Comparison of ENCODE assay signal across 11 cellular contexts in genomic region chr7:823639-824038, GRCh38. TPM values are rescaled to one million over a fixed set of nuclear protein-coding genes. Genes with fewer than 3 reads are reported as not detected.
DNase-seq lines count a peak whose midpoint lies in the region; ATAC-seq and TF ChIP-seq lines count a peak whose summit lies in the region.
"Had no signal": no experiment of that assay in that cellular context is flagged by ENCODE, and none has a peak within 500 bp of the region (broad histone marks: within the 10 kb centered on the region; RNA-seq: fewer than 3 reads in every experiment).

No MANE protein-coding gene starts in this region.

- H3K9ac ChIP-seq in liver (ENCODE audit: low read depth in 1 of 2, low read length in 2 of 2) (no peak overlapping the region), stomach smooth muscle (ENCODE audit: low read length in 2 of 2) (no peak overlapping the region)

- no peak overlapping the region for H3K4me3 ChIP-seq in breast epithelium
- H3K4me3 ChIP-seq in liver (ENCODE audit: low read depth in 1 of 3, low read length in 3 of 3), result no peak overlapping the region
- no peak overlapping the region for H3K4me3 ChIP-seq in stomach smooth muscle (ENCODE audit: low read length in 2 of 2)

- no peaks in the 10 kb centered on the region for H3K27me3 ChIP-seq in breast epithelium
- H3K27me3 ChIP-seq in liver (ENCODE audit: control insufficient read depth in 4 of 4, insufficient read depth in 4 of 4, low read length in 3 of 4), result no peaks in the 10 kb centered on the region
- H3K27me3 ChIP-seq in stomach smooth muscle (ENCODE audit: control insufficient read depth in 1 of 2, insufficient read depth in 2 of 2, low read length in 2 of 2), result no peaks in the 10 kb centered on the region

- 66% methylated on average over 9 of the region's 9 CpGs for WGBS in liver

- H3K27ac ChIP-seq in breast epithelium (peak overlapping the region; percentile 64 to 73), liver (ENCODE audit: low read depth in 1 of 2, low read length in 2 of 2) (peak overlapping the region; percentile 14 to 30), stomach smooth muscle (ENCODE audit: low read length) (peak overlapping the region; percentile 58)
- H3K27ac ChIP-seq: 22Rv1 had no signal

- H3K9me3 ChIP-seq in breast epithelium (no peaks in the 10 kb centered on the region), liver (ENCODE audit: control insufficient read depth in 4 of 4, low read length in 3 of 4) (no peaks in the 10 kb centered on the region), stomach smooth muscle (ENCODE audit: control insufficient read depth in 2 of 2, low read length in 2 of 2) (no peaks in the 10 kb centered on the region)

- intact Hi-C loops in breast epithelium (cut with DNase I; ENCODE audit: low total_unique reads), result no loop called here

- H3K36me3 ChIP-seq in breast epithelium (no peaks in the 10 kb centered on the region), liver (ENCODE audit: control insufficient read depth in 4 of 4, insufficient read depth in 3 of 4, low read depth in 1 of 4, low read length in 3 of 4) (no peaks in the 10 kb centered on the region), stomach smooth muscle (ENCODE audit: control insufficient read depth in 2 of 2, insufficient read depth in 2 of 2, low read length in 2 of 2) (peaks cover 3 to 6% of the 10 kb centered on the region in 2 donors)

- no peak for TF ChIP-seq CTCF in breast epithelium (IDR thresholded peaks at IDR 0.05)
- no peak for TF ChIP-seq CTCF in liver (IDR thresholded peaks at IDR 0.05; ENCODE audit: low read depth, low read length, missing input control)

- no peak for TF ChIP-seq RAD21 in liver (IDR thresholded peaks at IDR 0.05)

- H3K4me1 ChIP-seq in breast epithelium, result peaks cover 0 to 16% of the 10 kb centered on the region in 2 donors
- H3K4me1 ChIP-seq in liver (ENCODE audit: control insufficient read depth in 4 of 4, insufficient read depth in 4 of 4, low read length in 3 of 4), result peaks cover 4 to 52% (median 35%) of the 10 kb centered on the region in 4 donors
- peaks cover 53% of the 10 kb centered on the region for H3K4me1 ChIP-seq in stomach smooth muscle (ENCODE audit: control insufficient read depth, insufficient read depth, low read length)

- no peak for ATAC-seq in HG03342 (IDR thresholded peaks at IDR 0.05; ENCODE audit: unreplicated experiment)

- DNase-seq in DMS 273 (lab: John Stamatoyannopoulos, UW; ENCODE audit: unreplicated experiment) (peak; percentile 75), DMS 273 treated with DMSO at 0.1 percent for 48 hours (lab: John Stamatoyannopoulos, UW) (no peak), breast epithelium (ENCODE audit: low spot score in 2 of 2) (no peak), HCEC 1CT (no peak), NCI-H2196 treated with DMSO at 0.1 percent for 48 hours (lab: John Stamatoyannopoulos, UW; ENCODE audit: unreplicated experiment) (no peak)
- DNase-seq: anterior cingulate cortex, NCI-H1105 had no signal

- no peak for TF ChIP-seq POLR2A in breast epithelium (IDR thresholded peaks at IDR 0.05)

TF ChIP-seq in liver, 16 proteins besides CTCF, POLR2A, EP300 and RAD21:
- no peak for TF ChIP-seq SP1 (IDR thresholded peaks at IDR 0.05)
- TF ChIP-seq FOXA1 (IDR thresholded peaks at IDR 0.05), result no peak
- TF ChIP-seq RXRA (IDR thresholded peaks at IDR 0.05), result no peak
- TF ChIP-seq ZBTB33 (IDR thresholded peaks at IDR 0.05), result no peak
- no peak for TF ChIP-seq HNF4A (conservative IDR thresholded peaks at IDR 0.05)
- no peak for TF ChIP-seq GABPA (IDR thresholded peaks at IDR 0.05 in 1 of 2, conservative IDR thresholded peaks at IDR 0.05 in 1 of 2)
- no peak for TF ChIP-seq JUND (IDR thresholded peaks at IDR 0.05)
- TF ChIP-seq YY1 (IDR thresholded peaks at IDR 0.05), result no peak
- TF ChIP-seq TAF1 (conservative IDR thresholded peaks at IDR 0.05), result no peak
- TF ChIP-seq ATF3 (IDR thresholded peaks at IDR 0.05), result no peak
- no peak for TF ChIP-seq EGR1 (IDR thresholded peaks at IDR 0.05; ENCODE audit: low read depth in 2 of 2)
- no peak for TF ChIP-seq MAX (IDR thresholded peaks at IDR 0.05)

RNA-seq across cellular contexts. Expression of gene SUN1, which starts 8.6 kb away (rescaled TPM):
- 100 to 1,000 TPM; 153 to 189 (median 160) TPM for total RNA-seq in breast epithelium
- total RNA-seq in liver, result 100 to 1,000 TPM in 1 of 2 donors, 10 to 100 TPM in 1; 50.9 to 162 TPM
- polyA plus RNA-seq in liver, result 10 to 100 TPM; 24.8 to 29.2 TPM

RNA-seq across cellular contexts. Expression of gene GET4, which starts 52.7 kb away (rescaled TPM):
- total RNA-seq in breast epithelium, result 10 to 100 TPM; 23.7 to 33.4 (median 29.5) TPM
- total RNA-seq in liver, result 10 to 100 TPM; 19.5 to 30.3 TPM
- polyA plus RNA-seq in liver, result 10 to 100 TPM; 24.3 to 34.7 TPM
